ENCODE assay signal across 8 cellular contexts in the genomic region with DNA sequence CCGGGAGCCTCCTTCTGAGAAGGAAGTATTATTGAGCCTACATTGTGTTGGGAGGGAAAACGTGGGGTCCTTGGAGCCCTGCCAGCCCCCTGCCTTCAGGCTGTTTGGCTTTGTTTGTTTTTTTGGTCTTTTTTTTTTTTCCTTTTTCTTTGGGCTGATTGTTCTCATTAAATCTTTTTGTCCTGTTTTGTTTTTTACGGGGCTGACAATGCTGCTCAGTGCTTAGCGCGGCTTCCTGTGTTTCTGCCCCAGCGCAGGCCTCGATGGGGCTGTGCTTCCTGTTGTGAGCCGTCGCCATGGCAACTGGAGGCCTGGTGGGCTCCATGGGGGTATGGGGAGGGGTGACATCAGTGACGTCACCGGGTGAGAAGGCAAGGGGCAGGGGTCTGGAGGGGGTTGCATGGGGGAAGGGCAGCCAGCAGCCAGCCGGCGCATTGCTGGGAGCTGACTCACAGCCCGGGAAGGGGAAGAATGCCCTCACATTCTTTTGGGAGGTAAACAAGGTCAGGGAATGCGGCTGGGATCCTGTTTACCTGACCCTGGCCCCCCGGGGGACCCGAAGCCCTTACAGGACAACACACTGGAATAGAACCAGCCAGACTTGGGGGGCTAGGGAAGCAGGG. TPM values are rescaled to one million over a fixed set of nuclear protein-coding genes. Genes with fewer than 3 reads are reported as not detected.
DNase-seq lines count a peak whose midpoint lies in the region; ATAC-seq and TF ChIP-seq lines count a peak whose summit lies in the region.

No MANE protein-coding gene starts in this region.

- 0 out of 2 replicates have a peak overlapping the region, but pooled peaks have one; percentile 3 for H3K4me2 ChIP-seq in IMR-90 (ENCODE audit: low read depth, low read length)

- H3K4ac ChIP-seq in IMR-90 (ENCODE audit: low read depth, low read length): peak overlapping the region; percentile 100

- dilution Hi-C loops in IMR-90 (cut with HindIII; ENCODE audit: low sequenced_read_pairs, unreplicated experiment): no loop called here

- peaks cover 54% of the 10 kb centered on the region for H3K4me1 Mint-ChIP-seq in activated CD8-positive, alpha-beta T cell treated with anti-CD3 and anti-CD28 coated beads for 36 hours (ENCODE audit: low read depth)

- H2BK15ac ChIP-seq in IMR-90 (ENCODE audit: low read depth, low read length): peak overlapping the region; percentile 100; the same call in 2 of the 3 replicates

- H3K27me3 Mint-ChIP-seq in activated CD8-positive, alpha-beta T cell treated with anti-CD3 and anti-CD28 coated beads for 36 hours: no peaks in the 10 kb centered on the region

- H4K20me1 ChIP-seq in IMR-90 (ENCODE audit: insufficient read depth, low read length): no peaks in the 10 kb centered on the region

- H2AK5ac ChIP-seq in IMR-90 (ENCODE audit: low read depth, low read length): peak overlapping the region; percentile 100

- intact Hi-C loops in IMR-90 (cut with micrococcal nuclease): loop anchor here (1.0 to 10.0 kb wide), 3 partner anchors 166 to 348 kb away; partner anchors contain the start of gene ATF4
- intact Hi-C loops in activated CD8-positive, alpha-beta T cell treated with anti-CD3 and anti-CD28 coated beads for 36 hours (cut with micrococcal nuclease): no loop called here

- peak overlapping the region; percentile 77 for H3K27ac Mint-ChIP-seq in activated CD8-positive, alpha-beta T cell treated with anti-CD3 and anti-CD28 coated beads for 36 hours

- no peaks in the 10 kb centered on the region for H3K36me3 Mint-ChIP-seq in activated CD8-positive, alpha-beta T cell treated with anti-CD3 and anti-CD28 coated beads for 36 hours (ENCODE audit: low read depth)

- no peak for TF ChIP-seq POLR2A in IMR-90 (IDR thresholded peaks at IDR 0.05; ENCODE audit: low read depth, low read length)

- H3K27me3 ChIP-seq in IMR-90 (ENCODE audit: control insufficient read depth, insufficient read depth, low read length) (no peaks in the 10 kb centered on the region), duodenal mucosa (ENCODE audit: control insufficient read depth in 1 of 2, insufficient read depth in 2 of 2, low read length in 2 of 2) (peaks cover 3 to 14% of the 10 kb centered on the region in 2 donors)

- peak overlapping the region; percentile 94 for H2AK9ac ChIP-seq in IMR-90 (replicated peaks; ENCODE audit: low read depth, low read length, poor library complexity)

- BruUV-seq in IMR-90 (replicated peaks; lab: Mats Ljungman, UMichigan): no TSS peak

- peak overlapping the region; percentile 67 for H3K9ac ChIP-seq in IMR-90 (ENCODE audit: low read depth, low read length)
- H3K9ac ChIP-seq in duodenal mucosa (ENCODE audit: low read depth in 1 of 2, low read length in 2 of 2): peak overlapping the region in 1 of 2 donors; percentile 26

- H3K4me3 ChIP-seq in IMR-90 (ENCODE audit: insufficient read depth, low read depth, low read length) (no peak overlapping the region), duodenal mucosa (ENCODE audit: low read depth in 1 of 2, low read length in 2 of 2) (peak overlapping the region in 1 of 2 donors; percentile 21)

- H4K91ac ChIP-seq in IMR-90 (ENCODE audit: insufficient read depth, low read depth, low read length): peak overlapping the region; percentile 100

- H3K14ac ChIP-seq in IMR-90 (replicated peaks; ENCODE audit: low read depth, low read length): peak overlapping the region; percentile 89

- H2BK5ac ChIP-seq in IMR-90 (ENCODE audit: low read depth, low read length, poor library complexity, severe bottlenecking): peak overlapping the region; percentile 82

- peak overlapping the region; percentile 100 for H2BK20ac ChIP-seq in IMR-90 (ENCODE audit: low read depth, low read length)

- peak overlapping the region; percentile 100 for H2BK120ac ChIP-seq in IMR-90 (ENCODE audit: low read depth, low read length)

- H4K8ac ChIP-seq in IMR-90 (ENCODE audit: low read depth in 2 of 2, low read length in 2 of 2): peak overlapping the region; percentile 98 to 99

- H2AFZ ChIP-seq in IMR-90 (replicated peaks; ENCODE audit: low read length, poor library complexity): peak overlapping the region; percentile 81

- H3K4me3 Mint-ChIP-seq in activated CD8-positive, alpha-beta T cell treated with anti-CD3 and anti-CD28 coated beads for 36 hours: peak overlapping the region; percentile 32

- no peak for TF ChIP-seq RAD21 in IMR-90 (IDR thresholded peaks at IDR 0.05; ENCODE audit: low read length)

- peaks cover 0 to 20% of the 10 kb centered on the region in 2 experiments; a peak in 2 of 4 replicates for H3K79me1 ChIP-seq in IMR-90 (ENCODE audit: low read depth in 1 of 2, low read length in 2 of 2)

- POLR2A ChIA-PET in IMR-90 (lab: Charles Lee; ENCODE audit: unreplicated experiment): no interaction called here
- POLR2A ChIA-PET in activated CD8-positive, alpha-beta T cell treated with anti-CD3 and anti-CD28 coated beads for 36 hours (lab: Charles Lee): interaction anchor here (1.2 to 2.9 kb wide), 6 partner anchors 21 to 145 kb away, joined by 3 to 21 read pairs (median 4); partner anchors contain the start of gene RPL3

- DNase-seq in AG20443 (ENCODE audit: low spot score): peak; percentile 85
- DNase-seq in IMR-90: peak; percentile 89
- DNase-seq in activated CD8-positive, alpha-beta T cell treated with anti-CD3 and anti-CD28 coated beads for 36 hours: peak; percentile 80
- peak; percentile 100 for DNase-seq in lung microvascular endothelial cell (ENCODE audit: low read depth in 2 of 2)
- DNase-seq in stimulated activated CD8-positive, alpha-beta memory T cell treated with anti-CD3 and anti-CD28 coated beads, Interleukin-12 subunit alpha, Interleukin-12 subunit beta, amount 100 ng/mL, for 4 hours (ENCODE audit: low read depth): peak; percentile 53
- no peak for DNase-seq in NCI-H510A treated with DMSO at 0.1 percent for 48 hours (lab: John Stamatoyannopoulos, UW)

- peak overlapping the region; percentile 91 for H3K27ac ChIP-seq in IMR-90 (ENCODE audit: insufficient read depth, low read length)
- H3K27ac ChIP-seq in duodenal mucosa (ENCODE audit: low read depth, low read length): peak overlapping the region; percentile 77

- peak overlapping the region; percentile 89 for H3K18ac ChIP-seq in IMR-90 (ENCODE audit: low read depth, low read length)

- peak overlapping the region; percentile 95 for H4K5ac ChIP-seq in IMR-90 (ENCODE audit: low read depth, low read length)

- 0% methylated on average over 6 of the region's 17 CpGs; no CpG with 5 or more reads in 1 of the 2 experiments for WGBS in IMR-90 (ENCODE audit: extremely low coverage in 2 of 2, insufficient read length in 1 of 2), 2 experiments

- no peaks in the 10 kb centered on the region for H3K9me3 Mint-ChIP-seq in activated CD8-positive, alpha-beta T cell treated with anti-CD3 and anti-CD28 coated beads for 36 hours

- H3K4me1 ChIP-seq in IMR-90 (ENCODE audit: control insufficient read depth, insufficient read depth, low read length) (peaks cover 39% of the 10 kb centered on the region), duodenal mucosa (ENCODE audit: control insufficient read depth in 1 of 2, insufficient read depth in 2 of 2, low read length in 2 of 2) (peaks cover 30 to 42% of the 10 kb centered on the region in 2 donors)

- H3K56ac ChIP-seq in IMR-90 (ENCODE audit: extremely low read depth, insufficient read depth, low read length): peak overlapping the region; percentile 93

- in situ Hi-C loops in IMR-90 (cut with MboI; ENCODE audit: low sequenced_read_pairs): loop anchor here (5.0 to 25.0 kb wide), 2 partner anchors 138 to 863 kb away; no protein-coding TSS in a partner anchor

- CTCF ChIA-PET in IMR-90 (lab: Yijun Ruan, JAX): interaction anchor here (1.5 kb wide), 1 partner anchor 67 kb away, joined by 3 read pairs; no protein-coding TSS in a partner anchor
- CTCF ChIA-PET in activated CD8-positive, alpha-beta T cell treated with anti-CD3 and anti-CD28 coated beads for 36 hours (lab: Charles Lee): interaction anchor here (2.3 to 8.2 kb wide), 3 partner anchors 130 to 142 kb away, joined by 12 to 135 read pairs (median 24); no protein-coding TSS in a partner anchor

- TF ChIP-seq CTCF in IMR-90 (conservative IDR thresholded peaks at IDR 0.05; ENCODE audit: low read depth, low read length): no peak
- no peak for TF ChIP-seq CTCF in activated CD8-positive, alpha-beta T cell treated with anti-CD3 and anti-CD28 coated beads for 36 hours (IDR thresholded peaks at IDR 0.05)

- H3K9me1 ChIP-seq in IMR-90 (ENCODE audit: insufficient read depth, low read length): peaks cover 33% of the 10 kb centered on the region

- H3K36me3 ChIP-seq in IMR-90 (ENCODE audit: control insufficient read depth, insufficient read depth, low read length) (no peaks in the 10 kb centered on the region), duodenal mucosa (ENCODE audit: control insufficient read depth in 1 of 2, insufficient read depth in 2 of 2, low read length in 2 of 2) (no peaks in the 10 kb centered on the region)

- ATAC-seq in IMR-90 (ENCODE audit: low read depth) (peak; percentile 68), HG03280 (IDR thresholded peaks at IDR 0.05; ENCODE audit: unreplicated experiment) (no peak)
- peak; percentile 55 for ATAC-seq in activated CD8-positive, alpha-beta T cell treated with anti-CD3 and anti-CD28 coated beads for 36 hours

- peak overlapping the region; percentile 97 for H3K23ac ChIP-seq in IMR-90 (ENCODE audit: low read depth, low read length)

- no peaks in the 10 kb centered on the region for H3K9me3 ChIP-seq in IMR-90 (ENCODE audit: control insufficient read depth, insufficient read depth, low read length)
- H3K9me3 ChIP-seq in duodenal mucosa (ENCODE audit: control insufficient read depth in 1 of 2, low read length in 2 of 2): no peaks in the 10 kb centered on the region

TF ChIP-seq in IMR-90, 13 proteins besides CTCF, POLR2A, EP300 and RAD21 (continues in another document):
- TF ChIP-seq MAFK (IDR thresholded peaks at IDR 0.05; ENCODE audit: low read depth, low read length) (no peak), SMC3 (IDR thresholded peaks at IDR 0.05; ENCODE audit: low read depth, low read length) (no peak), MAZ (IDR thresholded peaks at IDR 0.05; ENCODE audit: borderline replicate concordance, low read depth, low read length) (peak; percentile 85; the same call in 1 of the 2 replicates), BHLHE40 (IDR thresholded peaks at IDR 0.05; ENCODE audit: low read depth, low read length) (peak; percentile 20; the same call in 1 of the 2 replicates)

RNA-seq across cellular contexts. Expression of gene CBX7, which starts 22.1 kb away (rescaled TPM):
- total RNA-seq in IMR-90 (2012; rRNA removed) (0.56 and 0.90 TPM in 2 replicates), lung microvascular endothelial cell (2.4 and 5.8 TPM in 2 replicates)
- polyA plus RNA-seq in IMR-90 (2012; rRNA removed): 3.4 and 3.6 TPM in 2 replicates
- polyA plus RNA-seq in IMR-90 (2012; cell fraction: cytosol; rRNA removed): 1.9 and 2.8 TPM in 2 replicates
- 13.5 and 15.7 TPM in 2 replicates for polyA plus RNA-seq in IMR-90 (2012; cell fraction: nucleus; rRNA removed; ENCODE audit: low replicate concordance)
- 10 to 100 TPM; 23.6 to 25.0 TPM for total RNA-seq in activated CD8-positive, alpha-beta T cell treated with anti-CD3 and anti-CD28 coated beads for 36 hours
